ENCODE assay signal across 11 cellular contexts in the genomic region with DNA sequence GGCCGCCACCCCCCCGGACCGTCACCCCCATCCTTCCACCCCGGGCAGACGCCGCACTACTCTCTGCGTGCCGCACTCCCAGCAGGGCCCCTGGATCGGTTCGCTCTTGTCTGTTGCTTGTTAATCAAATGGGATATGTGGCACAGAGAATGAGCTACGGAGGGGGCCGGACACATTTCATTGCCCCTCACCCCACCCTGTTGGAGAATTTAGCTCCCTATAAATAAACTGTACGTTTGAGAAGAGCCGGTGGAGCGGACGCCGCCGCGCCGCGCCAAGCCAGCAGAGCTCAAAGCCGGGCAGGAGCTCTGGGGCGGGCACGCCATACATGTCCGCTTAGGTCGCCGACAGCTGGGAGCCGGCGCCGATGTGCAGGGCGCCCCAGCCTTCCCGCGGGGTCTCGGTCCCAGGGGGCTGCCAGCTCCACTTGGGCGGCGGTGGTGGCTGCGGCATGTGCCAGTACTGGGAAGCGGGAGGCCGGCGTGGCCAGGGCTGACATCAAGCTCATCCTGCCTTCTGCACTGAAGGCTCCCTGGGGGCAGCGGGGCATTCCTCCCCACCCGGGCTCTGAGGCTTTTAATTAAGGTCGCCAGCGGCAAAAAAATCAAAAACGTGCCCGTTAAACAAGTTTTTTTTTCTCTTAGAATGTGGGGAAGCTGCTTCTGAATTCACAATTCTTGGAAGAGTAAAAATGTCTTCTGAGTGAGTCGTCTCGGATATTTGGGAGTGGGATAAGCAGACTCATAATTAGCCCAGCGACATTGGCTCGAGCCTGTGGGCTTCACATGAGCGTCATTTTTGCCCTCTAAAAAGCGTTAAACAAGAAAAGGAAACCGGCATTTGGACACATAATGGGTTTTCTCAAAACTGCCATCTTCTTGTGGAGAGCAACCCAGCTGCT. TPM values are rescaled to one million over a fixed set of nuclear protein-coding genes. Genes with fewer than 3 reads are reported as not detected.
A peak's percentile ranks its signal among the peaks of the same experiment; 100 is the strongest.
DNase-seq lines count a peak whose midpoint lies in the region; ATAC-seq and TF ChIP-seq lines count a peak whose summit lies in the region.
"Had no signal": no experiment of that assay in that cellular context is flagged by ENCODE, and none has a peak within 500 bp of the region (broad histone marks: within the 10 kb centered on the region; RNA-seq: fewer than 3 reads in every experiment).

No MANE protein-coding gene starts in this region.

- H3K27ac ChIP-seq in breast epithelium (no peak overlapping the region), temporal lobe (ENCODE audit: low read depth, low read length) (peak overlapping the region; percentile 22)
- no peak overlapping the region for H3K27ac ChIP-seq in CD8-positive, alpha-beta T cell (ENCODE audit: low read depth, low read length)
- H3K27ac ChIP-seq: BLaER1, brain microvascular endothelial cell, Peyer's patch had no signal

- peak overlapping the region; percentile 11 for H3K4me3 Mint-ChIP-seq in memory B cell
- no peak overlapping the region for H3K4me3 Mint-ChIP-seq in activated T-helper 1 cell treated with anti-CD3 and anti-CD28 coated beads, Interleukin-12 subunit alpha, Interleukin-12 subunit beta, Interleukin-2, Interleukin-4 antibody, amounts not matched to agents 30 ng/mL and 10 ng/mL and 1 ng/mL, durations not matched to agents 14 hours and 24 hours and 36 hours
- H3K4me3 Mint-ChIP-seq in CD8-positive, alpha-beta T cell: no peak overlapping the region

- CTCF ChIA-PET in CD8-positive, alpha-beta T cell (lab: Charles Lee): no interaction called here

- no peaks in the 10 kb centered on the region for H3K36me3 ChIP-seq in breast epithelium
- H3K36me3 ChIP-seq in CD8-positive, alpha-beta T cell (ENCODE audit: insufficient read depth, low read length): no peaks in the 10 kb centered on the region
- H3K36me3 ChIP-seq: BLaER1, brain microvascular endothelial cell, Peyer's patch had no signal

- no peak overlapping the region for H3K27ac Mint-ChIP-seq in memory B cell
- H3K27ac Mint-ChIP-seq in activated T-helper 1 cell treated with anti-CD3 and anti-CD28 coated beads, Interleukin-12 subunit alpha, Interleukin-12 subunit beta, Interleukin-2, Interleukin-4 antibody, amounts not matched to agents 30 ng/mL and 10 ng/mL and 1 ng/mL, durations not matched to agents 14 hours and 24 hours and 36 hours: no peak overlapping the region
- no peak overlapping the region for H3K27ac Mint-ChIP-seq in CD8-positive, alpha-beta T cell

- H3K27me3 Mint-ChIP-seq in memory B cell: peaks cover 12% of the 10 kb centered on the region
- H3K27me3 Mint-ChIP-seq in activated T-helper 1 cell treated with anti-CD3 and anti-CD28 coated beads, Interleukin-12 subunit alpha, Interleukin-12 subunit beta, Interleukin-2, Interleukin-4 antibody, amounts not matched to agents 30 ng/mL and 10 ng/mL and 1 ng/mL, durations not matched to agents 14 hours and 24 hours and 36 hours (ENCODE audit: insufficient read depth): peaks cover 53% of the 10 kb centered on the region
- H3K27me3 Mint-ChIP-seq in CD8-positive, alpha-beta T cell (ENCODE audit: low read depth): peaks cover 37% of the 10 kb centered on the region

- DNase-seq in activated gamma-delta T cell (lab: John Stamatoyannopoulos, UW) (peak; percentile 11), activated gamma-delta T cell treated with Interleukin-2 at 50 U/mL for 16 hours (no peak), breast epithelium (ENCODE audit: low spot score in 2 of 2) (no peak), memory B cell (ENCODE audit: low spot score in 2 of 2) (no peak)
- DNase-seq in activated T-helper 1 cell treated with anti-CD3 and anti-CD28 coated beads, Interleukin-12 subunit alpha, Interleukin-12 subunit beta, Interleukin-2, Interleukin-4 antibody, amounts not matched to agents 30 ng/mL and 10 ng/mL and 1 ng/mL, durations not matched to agents 14 hours and 24 hours and 36 hours (ENCODE audit: low spot score): no peak
- DNase-seq in NK-92 treated with Interleukin-12 subunit alpha and Interleukin-12 subunit beta, amount 100 ng/mL, for 24 hours (lab: John Stamatoyannopoulos, UW): no peak
- no peak for DNase-seq in CD8-positive, alpha-beta T cell
- DNase-seq: brain microvascular endothelial cell had no signal

- no peaks in the 10 kb centered on the region for H3K4me1 ChIP-seq in breast epithelium
- H3K4me1 ChIP-seq in CD8-positive, alpha-beta T cell (ENCODE audit: insufficient read depth, low read length): no peaks in the 10 kb centered on the region
- H3K4me1 ChIP-seq: BLaER1, Peyer's patch had no signal

- peaks cover 6% of the 10 kb centered on the region for H3K4me1 Mint-ChIP-seq in memory B cell
- no peaks in the 10 kb centered on the region for H3K4me1 Mint-ChIP-seq in activated T-helper 1 cell treated with anti-CD3 and anti-CD28 coated beads, Interleukin-12 subunit alpha, Interleukin-12 subunit beta, Interleukin-2, Interleukin-4 antibody, amounts not matched to agents 30 ng/mL and 10 ng/mL and 1 ng/mL, durations not matched to agents 14 hours and 24 hours and 36 hours (ENCODE audit: low read depth)
- H3K4me1 Mint-ChIP-seq in CD8-positive, alpha-beta T cell (ENCODE audit: low read depth): peaks cover 14% of the 10 kb centered on the region

- intact Hi-C loops in breast epithelium (cut with DNase I; ENCODE audit: low total_unique reads): no loop called here
- intact Hi-C loops in activated T-helper 1 cell treated with anti-CD3 and anti-CD28 coated beads, Interleukin-12 subunit alpha, Interleukin-12 subunit beta, Interleukin-2, Interleukin-4 antibody, amounts not matched to agents 30 ng/mL and 10 ng/mL and 1 ng/mL, durations not matched to agents 14 hours and 24 hours and 36 hours (cut with micrococcal nuclease): no loop called here
- intact Hi-C loops in CD8-positive, alpha-beta T cell (cut with DNase I, micrococcal nuclease): no loop called here

- ATAC-seq in memory B cell (ENCODE audit: low read depth): no peak
- ATAC-seq in CD8-positive, alpha-beta T cell: no peak

- no peak for TF ChIP-seq POLR2A in breast epithelium (IDR thresholded peaks at IDR 0.05)

- no peaks in the 10 kb centered on the region for H3K36me3 Mint-ChIP-seq in memory B cell
- H3K36me3 Mint-ChIP-seq in activated T-helper 1 cell treated with anti-CD3 and anti-CD28 coated beads, Interleukin-12 subunit alpha, Interleukin-12 subunit beta, Interleukin-2, Interleukin-4 antibody, amounts not matched to agents 30 ng/mL and 10 ng/mL and 1 ng/mL, durations not matched to agents 14 hours and 24 hours and 36 hours (ENCODE audit: low read depth): no peaks in the 10 kb centered on the region
- H3K36me3 Mint-ChIP-seq in CD8-positive, alpha-beta T cell: no peaks in the 10 kb centered on the region

- no peaks in the 10 kb centered on the region for H3K9me3 Mint-ChIP-seq in memory B cell
- H3K9me3 Mint-ChIP-seq in activated T-helper 1 cell treated with anti-CD3 and anti-CD28 coated beads, Interleukin-12 subunit alpha, Interleukin-12 subunit beta, Interleukin-2, Interleukin-4 antibody, amounts not matched to agents 30 ng/mL and 10 ng/mL and 1 ng/mL, durations not matched to agents 14 hours and 24 hours and 36 hours: no peaks in the 10 kb centered on the region
- H3K9me3 Mint-ChIP-seq in CD8-positive, alpha-beta T cell: no peaks in the 10 kb centered on the region

- H3K9me3 ChIP-seq in breast epithelium: no peaks in the 10 kb centered on the region
- no peaks in the 10 kb centered on the region for H3K9me3 ChIP-seq in CD8-positive, alpha-beta T cell (ENCODE audit: low read length)
- H3K9me3 ChIP-seq: Peyer's patch had no signal

- no peak for TF ChIP-seq CTCF in breast epithelium (IDR thresholded peaks at IDR 0.05)
- TF ChIP-seq CTCF in CD8-positive, alpha-beta T cell (IDR thresholded peaks at IDR 0.05): no peak

- peak overlapping the region; percentile 36 to 66 (median 50) for H3K4me3 ChIP-seq in breast epithelium
- no peak overlapping the region for H3K4me3 ChIP-seq in CD8-positive, alpha-beta T cell (ENCODE audit: low read depth, low read length)
- H3K4me3 ChIP-seq: BLaER1 had no signal

- POLR2A ChIA-PET in CD8-positive, alpha-beta T cell (lab: Charles Lee): no interaction called here

- H3K27me3 ChIP-seq in breast epithelium: peaks cover 3 to 89% of the 10 kb centered on the region in 2 donors
- H3K27me3 ChIP-seq in CD8-positive, alpha-beta T cell (ENCODE audit: insufficient read depth, low read length): no peaks in the 10 kb centered on the region

RNA-seq across cellular contexts. Expression of a gene that starts 1.1 kb away (rescaled TPM):
- total RNA-seq in breast epithelium: 1 to 10 TPM; 1.6 to 2.6 (median 1.8) TPM
- 40.8 TPM for total RNA-seq in temporal lobe
- total RNA-seq in activated T-helper 1 cell treated with anti-CD3 and anti-CD28 coated beads, Interleukin-12 subunit alpha, Interleukin-12 subunit beta, Interleukin-2, Interleukin-4 antibody, amounts not matched to agents 30 ng/mL and 10 ng/mL and 1 ng/mL, durations not matched to agents 14 hours and 24 hours and 36 hours: 0.03 TPM in 1 of 2 replicates, not detected in the other
- not detected for total RNA-seq in CD8-positive, alpha-beta T cell

Comparison
In these comparisons a context has a peak if more than half of its experiments do, and no peak if none do; other contexts are left out.
1. RNA of a gene that starts 1.1 kb away (total RNA-seq): 40.8 TPM in temporal lobe (single experiment); 1.6 to 2.6 TPM in breast epithelium, 0.03 TPM in activated T-helper 1 cell treated with anti-CD3 and anti-CD28 coated beads, Interleukin-12 subunit alpha, Interleukin-12 subunit beta, Interleukin-2, Interleukin-4 antibody, amounts not matched to agents 30 ng/mL and 10 ng/mL and 1 ng/mL, durations not matched to agents 14 hours and 24 hours and 36 hours and not detected in CD8-positive, alpha-beta T cell; every median in the first group is over 10 times any median in the second.